Comparison of ENCODE assay signal across 25 cellular contexts in genomic region chr4:20260821-20261220, GRCh38. TPM values are rescaled to one million over a fixed set of nuclear protein-coding genes. Genes with fewer than 3 reads are reported as not detected.
"Had no signal": no experiment of that assay in that cellular context is flagged by ENCODE, and none has a peak within 500 bp of the region (broad histone marks: within the 10 kb centered on the region; RNA-seq: fewer than 3 reads in every experiment).

No MANE protein-coding gene starts in this region.

- H3K4me1 Mint-ChIP-seq: activated naive CD4-positive, alpha-beta T cell treated with anti-CD3 and anti-CD28 coated beads, Interleukin-2, amount 50 U/mL, for 24 hours; T-helper 17 cell had no signal

- DNase-seq: activated CD4-positive, alpha-beta T cell treated with anti-CD3 and anti-CD28 coated beads for 4 hours; activated CD8-positive, alpha-beta T cell treated with anti-CD3 and anti-CD28 coated beads for 36 hours; activated effector memory CD4-positive, alpha-beta T cell treated with anti-CD3 and anti-CD28 coated beads, Interleukin-2, amount 50 U/mL, for 16 hours; activated T-cell treated with anti-CD3 and anti-CD28 coated beads, Interleukin-2, amount 50 U/mL, for 48 hours; amygdala; central memory CD4-positive, alpha-beta T cell; effector CD4-positive, alpha-beta T cell; esophagus squamous epithelium; foreskin melanocyte; mesendoderm; occipital lobe; right cardiac atrium; small intestine; stimulated activated CD4-positive, alpha-beta T cell treated with anti-CD3 and anti-CD28 coated beads, Interleukin-4, amount 100 ng/mL, for 4 hours; stimulated activated CD8-positive, alpha-beta memory T cell treated with anti-CD3 and anti-CD28 coated beads, Interleukin-4, amount 100 ng/mL, for 48 hours; stimulated activated naive CD8-positive, alpha-beta T cell treated with anti-CD3 and anti-CD28 coated beads, Interleukin-15, Interleukin-2, amounts not matched to agents 100 U/mL and 50 U/mL, for 24 hours; T-helper 17 cell; trophoblast cell had no signal

- H3K36me3 ChIP-seq: esophagus squamous epithelium, prostate gland, suprapubic skin had no signal

- H3K36me3 Mint-ChIP-seq: activated naive CD4-positive, alpha-beta T cell treated with anti-CD3 and anti-CD28 coated beads, Interleukin-2, amount 50 U/mL, for 24 hours; WTC11 had no signal

- H3K4me3 ChIP-seq: coronary artery, esophagus squamous epithelium, prostate gland, suprapubic skin had no signal

- H3K9me3 ChIP-seq: esophagus squamous epithelium, prostate gland, suprapubic skin had no signal

- H3K27ac Mint-ChIP-seq: activated CD8-positive, alpha-beta T cell treated with anti-CD3 and anti-CD28 coated beads for 36 hours; activated naive CD4-positive, alpha-beta T cell treated with anti-CD3 and anti-CD28 coated beads, Interleukin-2, amount 50 U/mL, for 24 hours; brain; nephron; T-helper 17 cell; WTC11 had no signal

- ATAC-seq: activated CD8-positive, alpha-beta T cell treated with anti-CD3 and anti-CD28 coated beads for 36 hours; right cardiac atrium; stimulated activated naive CD8-positive, alpha-beta T cell treated with anti-CD3 and anti-CD28 coated beads, Interleukin-15, Interleukin-2, amounts not matched to agents 100 U/mL and 50 U/mL, for 24 hours; T-helper 17 cell; WTC11 had no signal

- H3K27ac ChIP-seq: coronary artery, esophagus squamous epithelium, prostate gland, suprapubic skin had no signal

- H3K4me1 ChIP-seq: prostate gland, suprapubic skin had no signal

- H3K4me3 Mint-ChIP-seq: activated CD8-positive, alpha-beta T cell treated with anti-CD3 and anti-CD28 coated beads for 36 hours; activated naive CD4-positive, alpha-beta T cell treated with anti-CD3 and anti-CD28 coated beads, Interleukin-2, amount 50 U/mL, for 24 hours; nephron; T-helper 17 cell; WTC11 had no signal

- H3K9me3 Mint-ChIP-seq: activated CD8-positive, alpha-beta T cell treated with anti-CD3 and anti-CD28 coated beads for 36 hours; activated naive CD4-positive, alpha-beta T cell treated with anti-CD3 and anti-CD28 coated beads, Interleukin-2, amount 50 U/mL, for 24 hours; brain; nephron; WTC11 had no signal

RNA-seq across cellular contexts. Expression of gene SLIT2, which starts 9.1 kb away (rescaled TPM):
- total RNA-seq: activated CD8-positive, alpha-beta T cell treated with anti-CD3 and anti-CD28 coated beads for 36 hours; T-helper 17 cell had no signal
